Comparison of ENCODE assay signal across 19 cellular contexts in the genomic region with DNA sequence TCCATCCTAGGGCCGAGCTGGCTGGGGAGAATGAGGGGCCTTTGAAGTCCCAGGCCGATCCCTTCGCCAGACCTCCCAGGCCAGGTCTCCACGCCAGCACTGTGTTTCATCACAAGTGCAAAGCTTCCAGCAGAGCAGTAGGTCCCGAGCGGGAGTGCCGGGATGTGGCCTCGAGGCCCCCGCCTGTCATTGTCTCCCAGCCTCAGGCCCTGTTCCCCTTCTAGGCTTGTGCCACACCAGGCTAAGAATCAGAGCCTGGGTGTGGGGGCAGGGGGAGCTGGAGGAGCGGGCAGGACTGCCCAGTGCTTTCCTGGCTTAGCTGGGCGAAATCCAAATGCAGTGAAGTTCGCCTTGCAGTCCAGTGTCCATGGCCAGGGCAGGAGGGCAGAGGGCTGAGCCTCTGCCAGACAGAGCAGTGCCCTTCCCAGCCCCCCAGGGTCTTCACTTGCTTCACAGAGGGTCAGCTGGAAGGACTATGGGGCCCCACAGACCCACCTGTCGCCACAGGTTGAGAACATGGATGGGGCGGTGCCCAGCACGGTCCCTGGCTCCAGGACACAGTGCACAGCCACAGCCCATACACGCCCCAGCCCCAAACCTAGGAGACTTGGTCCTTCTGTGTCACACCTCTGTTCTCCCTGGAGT. TPM values are rescaled to one million over a fixed set of nuclear protein-coding genes. Genes with fewer than 3 reads are reported as not detected.
DNase-seq lines count a peak whose midpoint lies in the region; ATAC-seq and TF ChIP-seq lines count a peak whose summit lies in the region.
"Had no signal": no experiment of that assay in that cellular context is flagged by ENCODE, and none has a peak within 500 bp of the region (broad histone marks: within the 10 kb centered on the region; RNA-seq: fewer than 3 reads in every experiment).

No MANE protein-coding gene starts in this region.

- intact Hi-C loops in ascending aorta (cut with DNase I), result no loop called here
- intact Hi-C loops in sciatic nerve (cut with DNase I), result no loop called here
- intact Hi-C loops in transverse colon (cut with DNase I; ENCODE audit: low total_unique reads), result no loop called here

- H3K36me3 Mint-ChIP-seq in GM23338 (ENCODE audit: low read depth), result no peaks in the 10 kb centered on the region

- peak; percentile 53 for ATAC-seq in GM23338
- ATAC-seq in sciatic nerve, result peak; percentile 70
- ATAC-seq in GM18868 (IDR thresholded peaks at IDR 0.05; ENCODE audit: unreplicated experiment), result no peak
- ATAC-seq: activated T-cell treated with anti-CD3 and anti-CD28 coated beads, Interleukin-2, amount 50 U/mL, for 72 hours; effector memory CD8-positive, alpha-beta T cell; naive thymus-derived CD4-positive, alpha-beta T cell; PC-3 had no signal

- no peak for DNase-seq in GM23338 (ENCODE audit: low spot score)
- no peak for DNase-seq in ascending aorta (ENCODE audit: low spot score in 2 of 2)
- DNase-seq in iPS-NIHi7 (ENCODE audit: extremely low spot score), result peak; percentile 6
- DNase-seq in sciatic nerve (ENCODE audit: low spot score), result no peak
- DNase-seq in D341Med (ENCODE audit: low spot score), result no peak
- no peak for DNase-seq in ACHN
- DNase-seq in transverse colon, result no peak
- DNase-seq: activated CD4-positive, alpha-beta memory T cell treated with anti-CD3 and anti-CD28 coated beads, Interleukin-2, amount 10 ng/mL, durations not matched to agents 7 days and 5 days; activated naive CD8-positive, alpha-beta T cell treated with anti-CD3 and anti-CD28 coated beads for 36 hours; activated T-cell treated with anti-CD3 and anti-CD28 coated beads, Interleukin-2, amount 50 U/mL, for 72 hours; central memory CD4-positive, alpha-beta T cell; effector memory CD8-positive, alpha-beta T cell; lower lobe of right lung; MV-4-11; naive thymus-derived CD4-positive, alpha-beta T cell; NCI-H2081 treated with DMSO at 0.1 percent for 48 hours; PC-3; SW 1271 had no signal

- H3K4me3 ChIP-seq in GM23338, result no peak overlapping the region
- H3K4me3 ChIP-seq in ascending aorta, result no peak overlapping the region
- no peak overlapping the region for H3K4me3 ChIP-seq in transverse colon
- H3K4me3 ChIP-seq: lower lobe of right lung had no signal

- no peaks in the 10 kb centered on the region for H3F3A ChIP-seq in GM23338 (replicated peaks; ENCODE audit: low read depth)

- H3K27me3 ChIP-seq in GM23338 (ENCODE audit: insufficient read depth) (no peaks in the 10 kb centered on the region), ascending aorta (no peaks in the 10 kb centered on the region), transverse colon (no peaks in the 10 kb centered on the region)

- H3K9me3 ChIP-seq in ascending aorta (no peaks in the 10 kb centered on the region), transverse colon (no peaks in the 10 kb centered on the region)
- H3K9me3 ChIP-seq: lower lobe of right lung had no signal

- in situ Hi-C loops in ACHN (cut with HindIII; ENCODE audit: low pct_ligation_motif_present, low pct_unique_long_range_greater_than_20kb, low sequenced_read_pairs) (no loop called here), transverse colon (cut with MboI; ENCODE audit: low pct_ligation_motif_present in 1 of 4, low pct_unique_long_range_greater_than_20kb in 1 of 4, low sequenced_read_pairs in 3 of 4) (no loop called here)

- peaks cover 6% of the 10 kb centered on the region for H3K27me3 Mint-ChIP-seq in GM23338 (ENCODE audit: insufficient read depth, low read depth, poor library complexity)
- H3K27me3 Mint-ChIP-seq: activated CD4-positive, alpha-beta memory T cell treated with anti-CD3 and anti-CD28 coated beads, Interleukin-2, amount 10 ng/mL, durations not matched to agents 7 days and 5 days; activated naive CD8-positive, alpha-beta T cell treated with anti-CD3 and anti-CD28 coated beads for 36 hours; effector memory CD8-positive, alpha-beta T cell; naive thymus-derived CD4-positive, alpha-beta T cell had no signal

- no peak for TF ChIP-seq POLR2A in transverse colon (IDR thresholded peaks at IDR 0.05)

- H4K20me1 ChIP-seq in GM23338 (replicated peaks; ENCODE audit: insufficient read depth), result peaks cover 7% of the 10 kb centered on the region; the same call in 1 of the 2 replicates

- TF ChIP-seq EP300 in transverse colon (IDR thresholded peaks at IDR 0.05; ENCODE audit: low read depth), result no peak

- no peaks in the 10 kb centered on the region for H3K4me1 Mint-ChIP-seq in GM23338

- no peak for TF ChIP-seq CTCF in GM23338 (conservative IDR thresholded peaks at IDR 0.05; ENCODE audit: low read depth in 2 of 2)
- TF ChIP-seq CTCF in ascending aorta (IDR thresholded peaks at IDR 0.05), result no peak
- TF ChIP-seq CTCF in transverse colon (IDR thresholded peaks at IDR 0.05), result no peak

- H3K36me3 ChIP-seq in GM23338 (ENCODE audit: insufficient read depth) (no peaks in the 10 kb centered on the region), ascending aorta (no peaks in the 10 kb centered on the region), transverse colon (no peaks in the 10 kb centered on the region)
- H3K36me3 ChIP-seq: lower lobe of right lung had no signal

- no peaks in the 10 kb centered on the region for H3K4me1 ChIP-seq in GM23338 (ENCODE audit: insufficient read depth)
- peaks cover 5 to 22% of the 10 kb centered on the region in 2 donors for H3K4me1 ChIP-seq in ascending aorta
- peaks cover 0 to 16% (median 9%) of the 10 kb centered on the region in 4 donors for H3K4me1 ChIP-seq in transverse colon

- no peaks in the 10 kb centered on the region for H3K9me2 ChIP-seq in GM23338 (ENCODE audit: insufficient read depth)

- no peaks in the 10 kb centered on the region for H3K9me3 Mint-ChIP-seq in GM23338
- H3K9me3 Mint-ChIP-seq: activated CD4-positive, alpha-beta memory T cell treated with anti-CD3 and anti-CD28 coated beads, Interleukin-2, amount 10 ng/mL, durations not matched to agents 7 days and 5 days; activated naive CD8-positive, alpha-beta T cell treated with anti-CD3 and anti-CD28 coated beads for 36 hours; activated T-cell treated with anti-CD3 and anti-CD28 coated beads, Interleukin-2, amount 50 U/mL, for 72 hours; effector memory CD8-positive, alpha-beta T cell; naive thymus-derived CD4-positive, alpha-beta T cell had no signal

- 62% methylated on average over 14 of the region's 16 CpGs; no CpG with 5 or more reads in 1 of the 2 donors for WGBS in transverse colon (ENCODE audit: low coverage in 1 of 2), 2 donors

- no peak overlapping the region for H3K4me3 Mint-ChIP-seq in GM23338
- H3K4me3 Mint-ChIP-seq: activated CD4-positive, alpha-beta memory T cell treated with anti-CD3 and anti-CD28 coated beads, Interleukin-2, amount 10 ng/mL, durations not matched to agents 7 days and 5 days; activated naive CD8-positive, alpha-beta T cell treated with anti-CD3 and anti-CD28 coated beads for 36 hours; activated T-cell treated with anti-CD3 and anti-CD28 coated beads, Interleukin-2, amount 50 U/mL, for 72 hours; effector memory CD8-positive, alpha-beta T cell; naive thymus-derived CD4-positive, alpha-beta T cell had no signal

- no peak overlapping the region for H3K4me2 ChIP-seq in GM23338

- no peak overlapping the region for H3K27ac Mint-ChIP-seq in GM23338
- H3K27ac Mint-ChIP-seq: activated CD4-positive, alpha-beta memory T cell treated with anti-CD3 and anti-CD28 coated beads, Interleukin-2, amount 10 ng/mL, durations not matched to agents 7 days and 5 days; activated naive CD8-positive, alpha-beta T cell treated with anti-CD3 and anti-CD28 coated beads for 36 hours; activated T-cell treated with anti-CD3 and anti-CD28 coated beads, Interleukin-2, amount 50 U/mL, for 72 hours; effector memory CD8-positive, alpha-beta T cell had no signal

- H3K79me2 ChIP-seq in GM23338 (replicated peaks; ENCODE audit: insufficient read depth), result no peaks in the 10 kb centered on the region

- H3K27ac ChIP-seq in GM23338 (ENCODE audit: low read depth) (no peak overlapping the region), ascending aorta (peak overlapping the region; percentile 12 to 35), transverse colon (no peak overlapping the region)
- H3K27ac ChIP-seq: lower lobe of right lung had no signal

- no peak overlapping the region for H2AFZ ChIP-seq in GM23338

TF ChIP-seq in GM23338, 12 proteins besides CTCF, POLR2A, EP300 and RAD21:
- TF ChIP-seq JUNB (IDR thresholded peaks at IDR 0.05; ENCODE audit: unreplicated experiment) (no peak), ZNF331 (CRISPR knock-in tag; IDR thresholded peaks at IDR 0.05; ENCODE audit: low read depth) (no peak), STAT1 (IDR thresholded peaks at IDR 0.05; ENCODE audit: unreplicated experiment) (no peak)
- TF ChIP-seq, protein P1, sequence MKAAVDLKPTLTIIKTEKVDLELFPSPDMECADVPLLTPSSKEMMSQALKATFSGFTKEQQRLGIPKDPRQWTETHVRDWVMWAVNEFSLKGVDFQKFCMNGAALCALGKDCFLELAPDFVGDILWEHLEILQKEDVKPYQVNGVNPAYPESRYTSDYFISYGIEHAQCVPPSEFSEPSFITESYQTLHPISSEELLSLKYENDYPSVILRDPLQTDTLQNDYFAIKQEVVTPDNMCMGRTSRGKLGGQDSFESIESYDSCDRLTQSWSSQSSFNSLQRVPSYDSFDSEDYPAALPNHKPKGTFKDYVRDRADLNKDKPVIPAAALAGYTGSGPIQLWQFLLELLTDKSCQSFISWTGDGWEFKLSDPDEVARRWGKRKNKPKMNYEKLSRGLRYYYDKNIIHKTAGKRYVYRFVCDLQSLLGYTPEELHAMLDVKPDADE (IDR thresholded peaks at IDR 0.05), result no peak

RNA-seq across cellular contexts. Expression of a gene that starts 20.2 kb away (rescaled TPM):
- 16.4 and 26.8 TPM in 2 replicates for total RNA-seq in GM23338 (2014; rRNA removed; shearing (Covaris generic))
- polyA plus RNA-seq in GM23338 (2016; fragmentation: Nextera tagmentation; extraction: Ambion mirVana), result 9.5 and 11.4 TPM in 2 replicates
- total RNA-seq in ascending aorta (68.0 TPM), sciatic nerve (87.7 TPM), transverse colon (10 to 100 TPM; 16.9 to 29.9 (median 20.2) TPM)

Comparison
In these comparisons a context has a peak if more than half of its experiments do, and no peak if none do; other contexts are left out.
1. H3K27ac ChIP-seq: peak in ascending aorta (2 of 2); none in GM23338 (single experiment) and transverse colon (0 of 4).